ENCODE assay signal across 27 cellular contexts in the genomic region with DNA sequence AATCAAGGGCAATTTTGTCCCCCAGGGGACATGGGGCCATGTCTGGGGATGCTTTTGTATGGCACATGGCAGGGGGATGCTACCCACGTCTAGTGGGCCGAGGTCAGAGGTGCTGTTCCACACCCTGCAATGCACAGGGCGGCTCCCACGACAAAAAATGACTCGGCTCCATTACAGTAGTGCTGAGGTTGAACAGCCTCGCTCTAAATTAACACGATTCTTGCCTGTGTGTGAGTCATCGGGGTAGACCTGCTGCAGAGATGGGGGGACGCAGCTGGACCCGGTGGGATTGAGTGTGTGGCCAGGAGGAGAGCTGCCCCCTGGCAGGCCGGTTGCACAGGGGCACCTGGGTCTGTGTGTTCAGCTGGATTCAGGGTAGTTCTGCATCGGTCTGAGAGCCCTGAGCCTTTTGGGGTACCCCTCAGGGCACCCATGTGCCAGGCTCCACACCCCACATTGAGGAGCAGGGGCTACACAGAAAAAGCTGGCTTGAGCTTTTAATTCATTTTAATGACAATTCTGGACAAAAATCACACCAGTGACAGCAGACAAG. TPM values are rescaled to one million over a fixed set of nuclear protein-coding genes. Genes with fewer than 3 reads are reported as not detected.
DNase-seq lines count a peak whose midpoint lies in the region; ATAC-seq, FAIRE-seq and TF ChIP-seq lines count a peak whose summit lies in the region.
"Had no signal": no experiment of that assay in that cellular context is flagged by ENCODE, and none has a peak within 500 bp of the region (broad histone marks: within the 10 kb centered on the region; RNA-seq: fewer than 3 reads in every experiment).

No MANE protein-coding gene starts in this region.

- H3K4me1 ChIP-seq in endodermal cell (ENCODE audit: control insufficient read depth, insufficient read depth, low read length), result peaks cover 6% of the 10 kb centered on the region
- H3K4me1 ChIP-seq: uterus had no signal

- peaks cover 0 to 1% (median 0%) of the 10 kb centered on the region in 7 donors for H3K9me3 Mint-ChIP-seq in CD14-positive monocyte
- no peaks in the 10 kb centered on the region for H3K9me3 Mint-ChIP-seq in endodermal cell
- H3K9me3 Mint-ChIP-seq in HFFc6, result no peaks in the 10 kb centered on the region; the same call in 1 of the 2 replicates
- H3K9me3 Mint-ChIP-seq: activated CD4-positive, alpha-beta memory T cell treated with anti-CD3 and anti-CD28 coated beads, Interleukin-2, amount 10 ng/mL, durations not matched to agents 7 days and 5 days; CD8-positive, alpha-beta memory T cell; naive thymus-derived CD4-positive, alpha-beta T cell had no signal

- no peak overlapping the region for H3K4me3 ChIP-seq in endodermal cell (ENCODE audit: low read length)
- H3K4me3 ChIP-seq: skin epidermis, uterus had no signal

- H3K27ac ChIP-seq in endodermal cell (ENCODE audit: low read depth, low read length), result no peak overlapping the region
- H3K27ac ChIP-seq: uterus had no signal

- TF ChIP-seq CTCF in CD14-positive monocyte (IDR thresholded peaks at IDR 0.05) (no peak), endodermal cell (conservative IDR thresholded peaks at IDR 0.05) (no peak), HFFc6 (IDR thresholded peaks at IDR 0.05) (no peak)

- H3K4me3 Mint-ChIP-seq in CD14-positive monocyte (no peak overlapping the region), endodermal cell (no peak overlapping the region), HFFc6 (no peak overlapping the region)
- H3K4me3 Mint-ChIP-seq: activated CD4-positive, alpha-beta memory T cell treated with anti-CD3 and anti-CD28 coated beads, Interleukin-2, amount 10 ng/mL, durations not matched to agents 7 days and 5 days; CD8-positive, alpha-beta memory T cell; naive thymus-derived CD4-positive, alpha-beta T cell had no signal

- H3K9ac ChIP-seq in endodermal cell (ENCODE audit: extremely low read depth, low read length, poor library complexity, severe bottlenecking), result no peak overlapping the region

- peaks cover 3 to 7% (median 7%) of the 10 kb centered on the region in 3 donors for H3K27me3 Mint-ChIP-seq in CD14-positive monocyte (ENCODE audit: low read depth in 3 of 3)
- H3K27me3 Mint-ChIP-seq in endodermal cell (ENCODE audit: insufficient read depth), result peaks cover 2% of the 10 kb centered on the region
- H3K27me3 Mint-ChIP-seq in HFFc6 (ENCODE audit: insufficient read depth), result no peaks in the 10 kb centered on the region; the same call in none of the 2 replicates
- H3K27me3 Mint-ChIP-seq: activated CD4-positive, alpha-beta memory T cell treated with anti-CD3 and anti-CD28 coated beads, Interleukin-2, amount 10 ng/mL, durations not matched to agents 7 days and 5 days had no signal

- DNase-seq in activated effector memory CD4-positive, alpha-beta T cell treated with anti-CD3 and anti-CD28 coated beads, Interleukin-2, amount 50 U/mL, for 16 hours, result peak; percentile 37
- no peak for DNase-seq in activated effector memory CD4-positive, alpha-beta T cell treated with Interleukin-2 at 50 U/mL for 16 hours
- DNase-seq in CD14-positive monocyte (ENCODE audit: low spot score) (peak; percentile 12), endodermal cell (peak; percentile 13), sciatic nerve (ENCODE audit: low spot score) (peak; percentile 43), C1 segment of cervical spinal cord (lab: John Stamatoyannopoulos, UW) (no peak), H54 (ENCODE audit: insufficient read length, low spot score) (no peak), HFFc6 (no peak)
- DNase-seq: activated CD4-positive, alpha-beta memory T cell treated with anti-CD3 and anti-CD28 coated beads, Interleukin-2, amount 10 ng/mL, durations not matched to agents 7 days and 5 days; activated T-cell treated with anti-CD3 and anti-CD28 coated beads for 4 hours; CD8-positive, alpha-beta memory T cell; central memory CD4-positive, alpha-beta T cell; KG1; naive thymus-derived CD4-positive, alpha-beta T cell; NCI-H1105; NCI-H187; NCI-H2171; NCI-H510A treated with DMSO at 0.1 percent for 48 hours; occipital lobe; stimulated activated naive CD4-positive, alpha-beta T cell treated with Interleukin-2 at 50 U/mL for 16 hours; T-helper 2 cell had no signal

- H3K27ac Mint-ChIP-seq in CD14-positive monocyte, result no peak overlapping the region
- H3K27ac Mint-ChIP-seq in endodermal cell, result no peak overlapping the region
- no peak overlapping the region for H3K27ac Mint-ChIP-seq in HFFc6
- H3K27ac Mint-ChIP-seq: activated CD4-positive, alpha-beta memory T cell treated with anti-CD3 and anti-CD28 coated beads, Interleukin-2, amount 10 ng/mL, durations not matched to agents 7 days and 5 days; CD8-positive, alpha-beta memory T cell; naive thymus-derived CD4-positive, alpha-beta T cell had no signal

- no peaks in the 10 kb centered on the region for H3K36me3 Mint-ChIP-seq in CD14-positive monocyte
- H3K36me3 Mint-ChIP-seq in endodermal cell (ENCODE audit: low read depth), result no peaks in the 10 kb centered on the region
- no peaks in the 10 kb centered on the region for H3K36me3 Mint-ChIP-seq in HFFc6 (ENCODE audit: low read depth)
- H3K36me3 Mint-ChIP-seq: CD8-positive, alpha-beta memory T cell; naive thymus-derived CD4-positive, alpha-beta T cell had no signal

- no peaks in the 10 kb centered on the region for H3K27me3 ChIP-seq in endodermal cell (ENCODE audit: control insufficient read depth, insufficient read depth, low read length, poor library complexity, severe bottlenecking)
- H3K27me3 ChIP-seq: uterus had no signal

- H3K4me1 Mint-ChIP-seq in CD14-positive monocyte (no peaks in the 10 kb centered on the region), endodermal cell (peaks cover 14% of the 10 kb centered on the region), HFFc6 (ENCODE audit: low read depth) (peaks cover 68% of the 10 kb centered on the region)
- H3K4me1 Mint-ChIP-seq: activated CD4-positive, alpha-beta memory T cell treated with anti-CD3 and anti-CD28 coated beads, Interleukin-2, amount 10 ng/mL, durations not matched to agents 7 days and 5 days; CD8-positive, alpha-beta memory T cell; naive thymus-derived CD4-positive, alpha-beta T cell had no signal

- intact Hi-C loops in CD14-positive monocyte (cut with micrococcal nuclease), result no loop called here
- intact Hi-C loops in sciatic nerve (cut with DNase I), result no loop called here

- H3K9me3 ChIP-seq in endodermal cell (ENCODE audit: control insufficient read depth, low read length), result no peaks in the 10 kb centered on the region
- H3K9me3 ChIP-seq: uterus had no signal

- WGBS in endodermal cell (ENCODE audit: insufficient coverage in 1 of 2, insufficient read length in 1 of 2), 2 experiments, result 93 to 95% methylated on average over 12 of the region's 12 CpGs

- TF ChIP-seq POLR2A in H54 (IDR thresholded peaks at IDR 0.05; ENCODE audit: low read depth, low read length), result no peak

- FAIRE-seq in H54 (lab: Jason Lieb, UNC), result no peak
- FAIRE-seq: keratinocyte had no signal

- no peaks in the 10 kb centered on the region for H3K36me3 ChIP-seq in endodermal cell (ENCODE audit: control insufficient read depth, insufficient read depth, low read length)
- H3K36me3 ChIP-seq: uterus had no signal

- no peak for ATAC-seq in sciatic nerve
- ATAC-seq: esophagus mucosa; naive thymus-derived CD4-positive, alpha-beta T cell; SK-N-SH treated with all-trans-retinoic acid at 6 μM for 48 hours had no signal

RNA-seq across cellular contexts. Expression of gene COL5A1, which starts 20.0 kb away (rescaled TPM):
- not detected for polyA plus RNA-seq in CD14-positive monocyte
- total RNA-seq in endodermal cell, result 10 to 100 TPM; 65.3 to 76.6 TPM
- 47.5 TPM for polyA plus RNA-seq in endodermal cell (2013, experiment 1 of 2)
- polyA plus RNA-seq in endodermal cell (2013, experiment 2 of 2), result 53.7 TPM
- total RNA-seq in sciatic nerve, result 79.4 TPM
- total RNA-seq in HFFc6 (2021; fragmentation: NEBNext Ultra II Directional; extraction: Animal tissue kit (Norgen Biotek cat#: 25700)), result 100 to 1,000 TPM; 196 to 308 (median 225) TPM
- total RNA-seq: MCF 10A had no signal
- polyA plus RNA-seq: naive thymus-derived CD4-positive, alpha-beta T cell had no signal

Comparison
In these comparisons a context has a peak if more than half of its experiments do, and no peak if none do; other contexts are left out.
1. DNase-seq: peak in activated effector memory CD4-positive, alpha-beta T cell treated with anti-CD3 and anti-CD28 coated beads, Interleukin-2, amount 50 U/mL, for 16 hours (single experiment), CD14-positive monocyte (single experiment), endodermal cell (single experiment) and sciatic nerve (single experiment); none in activated effector memory CD4-positive, alpha-beta T cell treated with Interleukin-2 at 50 U/mL for 16 hours (single experiment), C1 segment of cervical spinal cord (0 of 14), H54 (single experiment) and HFFc6 (single experiment).